ENCODE assay signal across 1 cellular context in genomic region chr19:18577365-18577914, GRCh38.
TF ChIP-seq lines count a peak whose summit lies in the region.

No MANE protein-coding gene starts in this region.

TF ChIP-seq in GM23338, 12 proteins besides CTCF, POLR2A, EP300 and RAD21 (continued from another document):
- TF ChIP-seq ETS1 (IDR thresholded peaks at IDR 0.05) = no peak
- TF ChIP-seq EZH2phosphoT487 (IDR thresholded peaks at IDR 0.05; ENCODE audit: unreplicated experiment) = no peak
- TF ChIP-seq POLR2AphosphoS5 (IDR thresholded peaks at IDR 0.05; ENCODE audit: low read depth) = peak; percentile 33; the same call in 1 of the 2 replicates
- no peak for TF ChIP-seq NANOG (IDR thresholded peaks at IDR 0.05; ENCODE audit: borderline replicate concordance)
